17 cellular contexts compared by ENCODE assay signal in genomic region chr20:2093883-2094282, GRCh38.
"Had no signal": no experiment of that assay in that cellular context is flagged by ENCODE, and none has a peak within 500 bp of the region (broad histone marks: within the 10 kb centered on the region; RNA-seq: fewer than 3 reads in every experiment).

No MANE protein-coding gene starts in this region.

- H3K9me3 Mint-ChIP-seq: activated CD4-positive, alpha-beta T cell treated with anti-CD3 and anti-CD28 coated beads, Interleukin-2, amount 10 ng/mL, durations not matched to agents 24 days and 14 days; activated naive CD8-positive, alpha-beta T cell treated with anti-CD3 and anti-CD28 coated beads, Interleukin-2, amount 10 ng/mL, durations not matched to agents 7 days and 5 days; activated T-helper 1 cell treated with anti-CD3 and anti-CD28 coated beads, Interleukin-12 subunit alpha, Interleukin-12 subunit beta, Interleukin-2, Interleukin-4 antibody, amounts not matched to agents 30 ng/mL and 10 ng/mL and 1 ng/mL, durations not matched to agents 14 hours and 24 hours and 36 hours; dendritic cell treated with granulocyte-macrophage colony-stimulating factor and Interleukin-4, amounts not matched to agents 40 ng/mL and 50 ng/mL, for 4 days; naive thymus-derived CD8-positive, alpha-beta T cell had no signal

- H3K27ac Mint-ChIP-seq: activated CD4-positive, alpha-beta T cell treated with anti-CD3 and anti-CD28 coated beads, Interleukin-2, amount 10 ng/mL, durations not matched to agents 24 days and 14 days; activated naive CD8-positive, alpha-beta T cell treated with anti-CD3 and anti-CD28 coated beads, Interleukin-2, amount 10 ng/mL, durations not matched to agents 7 days and 5 days; activated T-helper 1 cell treated with anti-CD3 and anti-CD28 coated beads, Interleukin-12 subunit alpha, Interleukin-12 subunit beta, Interleukin-2, Interleukin-4 antibody, amounts not matched to agents 30 ng/mL and 10 ng/mL and 1 ng/mL, durations not matched to agents 14 hours and 24 hours and 36 hours; dendritic cell treated with granulocyte-macrophage colony-stimulating factor and Interleukin-4, amounts not matched to agents 40 ng/mL and 50 ng/mL, for 4 days; immature natural killer cell had no signal

- H3K4me1 Mint-ChIP-seq: activated naive CD8-positive, alpha-beta T cell treated with anti-CD3 and anti-CD28 coated beads, Interleukin-2, amount 10 ng/mL, durations not matched to agents 7 days and 5 days; immature natural killer cell had no signal

- H3K36me3 Mint-ChIP-seq: activated naive CD8-positive, alpha-beta T cell treated with anti-CD3 and anti-CD28 coated beads, Interleukin-2, amount 10 ng/mL, durations not matched to agents 7 days and 5 days; immature natural killer cell; naive thymus-derived CD8-positive, alpha-beta T cell had no signal

- ATAC-seq: esophagus mucosa, sciatic nerve had no signal

- DNase-seq: activated CD8-positive, alpha-beta memory T cell treated with anti-CD3 and anti-CD28 coated beads, Interleukin-2, amount 50 U/mL, for 4 hours; amygdala; effector CD8-positive, alpha-beta T cell; immature natural killer cell; kidney glomerular epithelial cell; left ventricle myocardium inferior; ovary; stimulated activated CD4-positive, alpha-beta T cell treated with anti-CD3 and anti-CD28 coated beads, Interleukin-4, amount 100 ng/mL, for 4 hours; stimulated activated naive CD4-positive, alpha-beta T cell treated with Interleukin-2 at 50 U/mL for 16 hours; tibial artery had no signal

- H3K4me3 Mint-ChIP-seq: activated CD4-positive, alpha-beta T cell treated with anti-CD3 and anti-CD28 coated beads, Interleukin-2, amount 10 ng/mL, durations not matched to agents 24 days and 14 days; activated naive CD8-positive, alpha-beta T cell treated with anti-CD3 and anti-CD28 coated beads, Interleukin-2, amount 10 ng/mL, durations not matched to agents 7 days and 5 days; activated T-helper 1 cell treated with anti-CD3 and anti-CD28 coated beads, Interleukin-12 subunit alpha, Interleukin-12 subunit beta, Interleukin-2, Interleukin-4 antibody, amounts not matched to agents 30 ng/mL and 10 ng/mL and 1 ng/mL, durations not matched to agents 14 hours and 24 hours and 36 hours; dendritic cell treated with granulocyte-macrophage colony-stimulating factor and Interleukin-4, amounts not matched to agents 40 ng/mL and 50 ng/mL, for 4 days; immature natural killer cell; naive thymus-derived CD8-positive, alpha-beta T cell had no signal
